15 cellular contexts compared by ENCODE assay signal in genomic region chr1:245825128-245825901, GRCh38.
DNase-seq lines count a peak whose midpoint lies in the region; ATAC-seq and TF ChIP-seq lines count a peak whose summit lies in the region.
"Had no signal": no experiment of that assay in that cellular context is flagged by ENCODE, and none has a peak within 500 bp of the region (broad histone marks: within the 10 kb centered on the region; RNA-seq: fewer than 3 reads in every experiment).

No MANE protein-coding gene starts in this region.

- H3K4me3 ChIP-seq in heart left ventricle (no peak overlapping the region), left ventricle myocardium inferior (no peak overlapping the region), upper lobe of right lung (no peak overlapping the region)
- H3K4me3 ChIP-seq: body of pancreas, tibial nerve had no signal

- H3K27ac ChIP-seq in heart left ventricle (no peak overlapping the region), left ventricle myocardium inferior (replicated peaks) (no peak overlapping the region), upper lobe of right lung (no peak overlapping the region)
- H3K27ac ChIP-seq: body of pancreas, tibial nerve had no signal

- H3K9me3 ChIP-seq in heart left ventricle, result no peaks in the 10 kb centered on the region
- no peaks in the 10 kb centered on the region for H3K9me3 ChIP-seq in left ventricle myocardium inferior (replicated peaks)
- no peaks in the 10 kb centered on the region for H3K9me3 ChIP-seq in upper lobe of right lung
- H3K9me3 ChIP-seq: body of pancreas had no signal

- H3K36me3 ChIP-seq in heart left ventricle, result no peaks in the 10 kb centered on the region
- no peaks in the 10 kb centered on the region for H3K36me3 ChIP-seq in left ventricle myocardium inferior
- H3K36me3 ChIP-seq in upper lobe of right lung, result no peaks in the 10 kb centered on the region

- H3K27me3 ChIP-seq in heart left ventricle (no peaks in the 10 kb centered on the region), left ventricle myocardium inferior (ENCODE audit: low read depth) (no peaks in the 10 kb centered on the region), upper lobe of right lung (no peaks in the 10 kb centered on the region)
- H3K27me3 ChIP-seq: body of pancreas, tibial nerve had no signal

- peak in 10 of 12 donors; percentile 16 to 52 (median 36) for TF ChIP-seq CTCF in heart left ventricle (IDR thresholded peaks at IDR 0.05)
- peak; percentile 58 for TF ChIP-seq CTCF in left ventricle myocardium inferior (IDR thresholded peaks at IDR 0.05; ENCODE audit: borderline replicate concordance)
- TF ChIP-seq CTCF in upper lobe of right lung (IDR thresholded peaks at IDR 0.05), result peak; percentile 34

- WGBS in heart left ventricle, 4 donors, result 62 to 68% (median 65%) methylated on average over 12 to 13 of the region's 13 CpGs

- intact Hi-C loops in heart left ventricle (cut with DNase I) (loop anchor here in 8 of 10 donors (1.0 to 10.0 kb wide), 5 partner anchors 172 to 179 kb away; no protein-coding TSS in a partner anchor), Right ventricle myocardium inferior (cut with DNase I) (no loop called here), left ventricle myocardium inferior (cut with micrococcal nuclease) (loop anchor here (10.0 kb wide), 1 partner anchor 179 kb away; no protein-coding TSS in a partner anchor), upper lobe of right lung (cut with DNase I) (no loop called here)

- TF ChIP-seq POLR2A in heart left ventricle (IDR thresholded peaks at IDR 0.05), result no peak

- H3K4me1 ChIP-seq in heart left ventricle (no peaks in the 10 kb centered on the region), left ventricle myocardium inferior (no peaks in the 10 kb centered on the region), upper lobe of right lung (no peaks in the 10 kb centered on the region)
- H3K4me1 ChIP-seq: body of pancreas, tibial nerve had no signal

- ATAC-seq in heart left ventricle, result peak in 3 of 4 donors; percentile 69 to 86 (median 69)
- no peak for ATAC-seq in Right ventricle myocardium inferior
- ATAC-seq in upper lobe of right lung, result peak; percentile 32
- ATAC-seq in HG03196 (IDR thresholded peaks at IDR 0.05; ENCODE audit: unreplicated experiment), result no peak
- ATAC-seq: body of pancreas, natural killer cell had no signal

- DNase-seq in heart left ventricle (peak in 2 of 5 donors; percentile 13 to 34), Right ventricle myocardium inferior (ENCODE audit: missing footprints) (no peak), amniotic epithelial cell (ENCODE audit: low read depth) (peak; percentile 64), left ventricle myocardium inferior (no peak), upper lobe of right lung (no peak), Kasumi-1 (lab: John Stamatoyannopoulos, UW) (no peak), HuH-7.5 (ENCODE audit: low spot score) (no peak)
- DNase-seq: activated CD4-positive, alpha-beta T cell treated with anti-CD3 and anti-CD28 coated beads, Interleukin-2, amount 50 U/mL, for 4 hours; AML-193; body of pancreas; DMS79 treated with DMSO at 0.1 percent for 48 hours; natural killer cell; NCI-H187 had no signal

Comparison
In these comparisons a context has a peak if more than half of its experiments do, and no peak if none do; other contexts are left out.
1. ATAC-seq: peak in heart left ventricle (3 of 4) and upper lobe of right lung (single experiment); none in Right ventricle myocardium inferior (single experiment) and HG03196 (single experiment).
2. intact Hi-C loops: an anchor here in heart left ventricle (1.0 to 10.0 kb wide) and left ventricle myocardium inferior (10.0 kb wide); none called in Right ventricle myocardium inferior and upper lobe of right lung.
3. Peak in every context shown above with its lines, with median percentiles within 50 percentile points of each other: CTCF ChIP-seq.